Comparison of ENCODE assay signal across 1 cellular context in genomic region chr3:47420511-47421484, GRCh38.
TF ChIP-seq lines count a peak whose summit lies in the region.

No MANE protein-coding gene starts in this region.

TF ChIP-seq in HepG2, 621 proteins besides CTCF, POLR2A, EP300 and RAD21 (continued from another document and continues in another):
- TF ChIP-seq LBX2 (CRISPR knock-in tag; IDR thresholded peaks at IDR 0.05; ENCODE audit: borderline replicate concordance) (no peak), PRPF4 (IDR thresholded peaks at IDR 0.05; ENCODE audit: low read depth, low read length, poor library complexity, severe bottlenecking) (no peak), SRSF1 (optimal IDR thresholded peaks at IDR 0.05; ENCODE audit: low read depth, low read length) (no peak), SOX5 (CRISPR knock-in tag; IDR thresholded peaks at IDR 0.05; ENCODE audit: borderline replicate concordance) (0 out of 2 replicates have a peak, but pooled peaks have one; percentile 23), NONO (IDR thresholded peaks at IDR 0.05) (no peak), NONO (CRISPR knock-in tag; conservative IDR thresholded peaks at IDR 0.05) (0 out of 2 replicates have a peak, but pooled peaks have one; percentile 25), TAF15 (IDR thresholded peaks at IDR 0.05; ENCODE audit: low read depth, low read length, poor library complexity, severe bottlenecking) (no peak), LCORL (IDR thresholded peaks at IDR 0.05) (no peak), LCORL (CRISPR knock-in tag; IDR thresholded peaks at IDR 0.05) (0 out of 2 replicates have a peak, but pooled peaks have one; percentile 45), FOXA3 (CRISPR knock-in tag; IDR thresholded peaks at IDR 0.05) (no peak), STAG1 (CRISPR knock-in tag; IDR thresholded peaks at IDR 0.05) (peak; percentile 87), ZNF574 (CRISPR knock-in tag; IDR thresholded peaks at IDR 0.05) (0 out of 2 replicates have a peak, but pooled peaks have one; percentile 22), ZNF282 (IDR thresholded peaks at IDR 0.05; ENCODE audit: partially characterized antibody) (no peak), CREB1 (IDR thresholded peaks at IDR 0.05) (no peak), CREB1 (CRISPR knock-in tag; IDR thresholded peaks at IDR 0.05) (no peak), HNRNPK (IDR thresholded peaks at IDR 0.05; ENCODE audit: low read depth, low read length, poor library complexity, severe bottlenecking) (no peak), MXD1 (CRISPR knock-in tag; IDR thresholded peaks at IDR 0.05) (no peak), ZSCAN30 (CRISPR knock-in tag; IDR thresholded peaks at IDR 0.05) (no peak), NPAS2 (CRISPR knock-in tag; IDR thresholded peaks at IDR 0.05; ENCODE audit: borderline replicate concordance) (no peak), PHF20 (CRISPR knock-in tag; IDR thresholded peaks at IDR 0.05) (0 out of 2 replicates have a peak, but pooled peaks have one; percentile 32), ZNF501 (CRISPR knock-in tag; IDR thresholded peaks at IDR 0.05) (0 out of 2 replicates have a peak, but pooled peaks have one; percentile 39), PCBP1 (IDR thresholded peaks at IDR 0.05; ENCODE audit: borderline replicate concordance, low read depth, low read length) (no peak), REPIN1 (CRISPR knock-in tag; IDR thresholded peaks at IDR 0.05; ENCODE audit: borderline replicate concordance, low read depth) (no peak), ZNF800 (CRISPR knock-in tag; IDR thresholded peaks at IDR 0.05) (no peak), ZNF766 (CRISPR knock-in tag; IDR thresholded peaks at IDR 0.05; ENCODE audit: borderline replicate concordance) (no peak), PITX1 (CRISPR knock-in tag; IDR thresholded peaks at IDR 0.05) (0 out of 2 replicates have a peak, but pooled peaks have one; percentile 17), ZSCAN21 (CRISPR knock-in tag; IDR thresholded peaks at IDR 0.05; ENCODE audit: borderline replicate concordance) (no peak), ZNF770 (CRISPR knock-in tag; IDR thresholded peaks at IDR 0.05) (no peak), GATA4 (IDR thresholded peaks at IDR 0.05; ENCODE audit: borderline replicate concordance, low read depth) (no peak), ARID3A (IDR thresholded peaks at IDR 0.05; ENCODE audit: low read depth, low read length) (no peak), ZNF138 (CRISPR knock-in tag; IDR thresholded peaks at IDR 0.05; ENCODE audit: low read depth) (no peak), NRL (CRISPR knock-in tag; IDR thresholded peaks at IDR 0.05; ENCODE audit: borderline replicate concordance) (peak; percentile 52; the same call in 1 of the 2 replicates), ZNF343 (CRISPR knock-in tag; IDR thresholded peaks at IDR 0.05) (no peak), ZNF121 (CRISPR knock-in tag; IDR thresholded peaks at IDR 0.05) (no peak), ZNF274 (CRISPR knock-in tag; IDR thresholded peaks at IDR 0.05) (no peak), KAT2B (IDR thresholded peaks at IDR 0.05; ENCODE audit: borderline replicate concordance, low read depth, low read length) (no peak), ZFP37 (CRISPR knock-in tag; IDR thresholded peaks at IDR 0.05; ENCODE audit: borderline replicate concordance) (no peak), PAWR (CRISPR knock-in tag; IDR thresholded peaks at IDR 0.05; ENCODE audit: borderline replicate concordance) (no peak), MYC (CRISPR knock-in tag; IDR thresholded peaks at IDR 0.05; ENCODE audit: borderline replicate concordance) (0 out of 2 replicates have a peak, but pooled peaks have one; percentile 13), CCAR2 (optimal IDR thresholded peaks at IDR 0.05; ENCODE audit: low read depth, low read length) (no peak), ZNF629 (CRISPR knock-in tag; conservative IDR thresholded peaks at IDR 0.05) (no peak), BHLHE40 (IDR thresholded peaks at IDR 0.05; ENCODE audit: low read length) (peak; percentile 65), ETV5 (CRISPR knock-in tag; IDR thresholded peaks at IDR 0.05; ENCODE audit: borderline replicate concordance) (peak; percentile 50; the same call in 1 of the 2 replicates), RCOR2 (CRISPR knock-in tag; IDR thresholded peaks at IDR 0.05) (no peak), ZNF775 (CRISPR knock-in tag; IDR thresholded peaks at IDR 0.05; ENCODE audit: borderline replicate concordance) (no peak)
- TF ChIP-seq, protein P1, sequence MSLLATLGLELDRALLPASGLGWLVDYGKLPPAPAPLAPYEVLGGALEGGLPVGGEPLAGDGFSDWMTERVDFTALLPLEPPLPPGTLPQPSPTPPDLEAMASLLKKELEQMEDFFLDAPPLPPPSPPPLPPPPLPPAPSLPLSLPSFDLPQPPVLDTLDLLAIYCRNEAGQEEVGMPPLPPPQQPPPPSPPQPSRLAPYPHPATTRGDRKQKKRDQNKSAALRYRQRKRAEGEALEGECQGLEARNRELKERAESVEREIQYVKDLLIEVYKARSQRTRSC (CRISPR knock-in tag; IDR thresholded peaks at IDR 0.05; ENCODE audit: low read depth), result 0 out of 2 replicates have a peak, but pooled peaks have one; percentile 37
- TF ChIP-seq, protein P2, sequence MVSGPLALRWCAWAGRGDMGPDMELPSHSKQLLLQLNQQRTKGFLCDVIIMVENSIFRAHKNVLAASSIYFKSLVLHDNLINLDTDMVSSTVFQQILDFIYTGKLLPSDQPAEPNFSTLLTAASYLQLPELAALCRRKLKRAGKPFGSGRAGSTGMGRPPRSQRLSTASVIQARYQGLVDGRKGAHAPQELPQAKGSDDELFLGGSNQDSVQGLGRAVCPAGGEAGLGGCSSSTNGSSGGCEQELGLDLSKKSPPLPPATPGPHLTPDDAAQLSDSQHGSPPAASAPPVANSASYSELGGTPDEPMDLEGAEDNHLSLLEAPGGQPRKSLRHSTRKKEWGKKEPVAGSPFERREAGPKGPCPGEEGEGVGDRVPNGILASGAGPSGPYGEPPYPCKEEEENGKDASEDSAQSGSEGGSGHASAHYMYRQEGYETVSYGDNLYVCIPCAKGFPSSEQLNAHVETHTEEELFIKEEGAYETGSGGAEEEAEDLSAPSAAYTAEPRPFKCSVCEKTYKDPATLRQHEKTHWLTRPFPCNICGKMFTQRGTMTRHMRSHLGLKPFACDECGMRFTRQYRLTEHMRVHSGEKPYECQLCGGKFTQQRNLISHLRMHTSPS (CRISPR knock-in tag; IDR thresholded peaks at IDR 0.05; ENCODE audit: low read depth), result no peak
- TF ChIP-seq, protein P3, sequence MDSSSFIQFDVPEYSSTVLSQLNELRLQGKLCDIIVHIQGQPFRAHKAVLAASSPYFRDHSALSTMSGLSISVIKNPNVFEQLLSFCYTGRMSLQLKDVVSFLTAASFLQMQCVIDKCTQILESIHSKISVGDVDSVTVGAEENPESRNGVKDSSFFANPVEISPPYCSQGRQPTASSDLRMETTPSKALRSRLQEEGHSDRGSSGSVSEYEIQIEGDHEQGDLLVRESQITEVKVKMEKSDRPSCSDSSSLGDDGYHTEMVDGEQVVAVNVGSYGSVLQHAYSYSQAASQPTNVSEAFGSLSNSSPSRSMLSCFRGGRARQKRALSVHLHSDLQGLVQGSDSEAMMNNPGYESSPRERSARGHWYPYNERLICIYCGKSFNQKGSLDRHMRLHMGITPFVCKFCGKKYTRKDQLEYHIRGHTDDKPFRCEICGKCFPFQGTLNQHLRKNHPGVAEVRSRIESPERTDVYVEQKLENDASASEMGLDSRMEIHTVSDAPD (CRISPR knock-in tag; IDR thresholded peaks at IDR 0.05), result no peak
- TF ChIP-seq, protein P4, sequence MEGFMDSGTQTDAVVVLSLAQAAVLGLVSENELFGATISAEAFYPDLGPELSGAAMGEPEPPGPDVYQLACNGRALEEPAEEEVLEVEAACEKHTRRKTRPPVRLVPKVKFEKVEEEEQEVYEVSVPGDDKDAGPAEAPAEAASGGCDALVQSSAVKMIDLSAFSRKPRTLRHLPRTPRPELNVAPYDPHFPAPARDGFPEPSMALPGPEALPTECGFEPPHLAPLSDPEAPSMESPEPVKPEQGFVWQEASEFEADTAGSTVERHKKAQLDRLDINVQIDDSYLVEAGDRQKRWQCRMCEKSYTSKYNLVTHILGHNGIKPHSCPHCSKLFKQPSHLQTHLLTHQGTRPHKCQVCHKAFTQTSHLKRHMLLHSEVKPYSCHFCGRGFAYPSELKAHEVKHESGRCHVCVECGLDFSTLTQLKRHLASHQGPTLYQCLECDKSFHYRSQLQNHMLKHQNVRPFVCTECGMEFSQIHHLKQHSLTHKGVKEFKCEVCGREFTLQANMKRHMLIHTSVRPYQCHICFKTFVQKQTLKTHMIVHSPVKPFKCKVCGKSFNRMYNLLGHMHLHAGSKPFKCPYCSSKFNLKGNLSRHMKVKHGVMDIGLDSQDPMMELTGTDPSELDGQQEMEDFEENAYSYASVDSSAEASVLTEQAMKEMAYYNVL (CRISPR knock-in tag; IDR thresholded peaks at IDR 0.05; ENCODE audit: borderline replicate concordance), result no peak
- TF ChIP-seq, protein P5, sequence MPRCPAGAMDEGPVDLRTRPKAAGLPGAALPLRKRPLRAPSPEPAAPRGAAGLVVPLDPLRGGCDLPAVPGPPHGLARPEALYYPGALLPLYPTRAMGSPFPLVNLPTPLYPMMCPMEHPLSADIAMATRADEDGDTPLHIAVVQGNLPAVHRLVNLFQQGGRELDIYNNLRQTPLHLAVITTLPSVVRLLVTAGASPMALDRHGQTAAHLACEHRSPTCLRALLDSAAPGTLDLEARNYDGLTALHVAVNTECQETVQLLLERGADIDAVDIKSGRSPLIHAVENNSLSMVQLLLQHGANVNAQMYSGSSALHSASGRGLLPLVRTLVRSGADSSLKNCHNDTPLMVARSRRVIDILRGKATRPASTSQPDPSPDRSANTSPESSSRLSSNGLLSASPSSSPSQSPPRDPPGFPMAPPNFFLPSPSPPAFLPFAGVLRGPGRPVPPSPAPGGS (CRISPR knock-in tag; IDR thresholded peaks at IDR 0.05), result no peak; the same call in 1 of the 2 replicates
- TF ChIP-seq, protein P6, sequence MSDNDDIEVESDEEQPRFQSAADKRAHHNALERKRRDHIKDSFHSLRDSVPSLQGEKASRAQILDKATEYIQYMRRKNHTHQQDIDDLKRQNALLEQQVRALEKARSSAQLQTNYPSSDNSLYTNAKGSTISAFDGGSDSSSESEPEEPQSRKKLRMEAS (IDR thresholded peaks at IDR 0.05), result no peak
